In the genomic region with DNA sequence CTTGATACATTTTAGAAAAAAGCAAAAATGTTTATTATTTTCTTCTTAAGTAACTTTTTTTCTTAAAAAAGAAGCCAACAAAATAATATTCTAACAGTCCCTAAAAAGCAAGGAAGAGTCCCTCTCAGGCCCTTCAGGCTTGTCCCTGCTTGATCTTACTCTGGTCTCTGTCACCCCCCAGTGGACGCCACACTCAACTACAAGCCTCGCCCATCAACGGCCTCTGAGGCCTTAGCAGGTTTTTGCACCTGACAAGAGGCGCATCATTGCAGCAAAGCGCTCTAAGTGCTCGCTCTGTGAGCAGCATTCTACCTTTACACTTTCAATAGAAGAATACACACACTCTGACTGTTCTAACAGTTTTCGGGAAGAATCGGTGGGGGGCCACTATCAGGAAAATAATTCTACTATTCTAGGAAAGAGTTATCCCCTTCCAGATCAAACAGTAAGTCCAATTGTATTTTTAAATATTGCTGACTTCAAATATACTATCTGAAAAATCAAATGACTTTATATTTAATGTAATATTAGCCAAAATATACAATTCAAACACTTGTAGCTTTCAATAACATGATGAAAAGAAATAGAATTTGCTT, we compare ENCODE assay signal across 8 cellular contexts.
DNase-seq lines count a peak whose midpoint lies in the region; ATAC-seq and TF ChIP-seq lines count a peak whose summit lies in the region.

No MANE protein-coding gene starts in this region.

- POLR2A ChIA-PET in OCI-LY7 (lab: Charles Lee): no interaction called here

- no peak overlapping the region for H3K27ac ChIP-seq in OCI-LY7 (ENCODE audit: low read depth, low read length, poor library complexity, severe bottlenecking)
- no peak overlapping the region for H3K27ac ChIP-seq in testis

- H3K4me1 Mint-ChIP-seq in activated T-cell treated with anti-CD3 and anti-CD28 coated beads, Interleukin-2, amount 50 U/mL, for 4 hours (ENCODE audit: low read depth): peaks cover 2% of the 10 kb centered on the region

- 70 to 77% methylated on average over 8 of the region's 8 CpGs for WGBS in testis, 2 donors

- peak; percentile 5 for DNase-seq in AG09319 (ENCODE audit: extremely low read depth, low read depth)
- peak; percentile 73 for DNase-seq in OCI-LY7 (ENCODE audit: low spot score)
- DNase-seq in activated T-cell treated with anti-CD3 and anti-CD28 coated beads, Interleukin-2, amount 50 U/mL, for 4 hours: peak; percentile 68
- peak; percentile 59 for DNase-seq in fibroblast of the aortic adventitia (ENCODE audit: low read depth)
- DNase-seq in nucleus accumbens (lab: John Stamatoyannopoulos, UW): peak in 48 of 56 donors; percentile 3 to 83 (median 34)
- DNase-seq in testis: peak; percentile 75

- TF ChIP-seq POLR2A in testis (IDR thresholded peaks at IDR 0.05): no peak

- no TSS peak for BruUV-seq in OCI-LY7 (replicated peaks; lab: Mats Ljungman, UMichigan)

- H3K9me2 ChIP-seq in OCI-LY7 (ENCODE audit: insufficient read depth, low read length): no peaks in the 10 kb centered on the region

- peak; percentile 81 for TF ChIP-seq CTCF in AG09319 (IDR thresholded peaks at IDR 0.05; ENCODE audit: low read depth, low read length)
- peak; percentile 97 for TF ChIP-seq CTCF in OCI-LY7 (conservative IDR thresholded peaks at IDR 0.05; ENCODE audit: low read length)
- peak; percentile 85 for TF ChIP-seq CTCF in fibroblast of the aortic adventitia (IDR thresholded peaks at IDR 0.05; ENCODE audit: insufficient read depth, low read length)
- peak; percentile 59 to 76 (median 76) for TF ChIP-seq CTCF in testis (IDR thresholded peaks at IDR 0.05)

- H3K36me3 Mint-ChIP-seq in activated T-cell treated with anti-CD3 and anti-CD28 coated beads, Interleukin-2, amount 50 U/mL, for 4 hours (ENCODE audit: insufficient read depth): peaks cover 4% of the 10 kb centered on the region

- H3K9me3 Mint-ChIP-seq in activated T-cell treated with anti-CD3 and anti-CD28 coated beads, Interleukin-2, amount 50 U/mL, for 4 hours: no peaks in the 10 kb centered on the region

- ATAC-seq in GM18861 (IDR thresholded peaks at IDR 0.05; ENCODE audit: unreplicated experiment) (peak; percentile 75), HG03378 (IDR thresholded peaks at IDR 0.05; ENCODE audit: unreplicated experiment) (peak; percentile 73)
- ATAC-seq in activated T-cell treated with anti-CD3 and anti-CD28 coated beads, Interleukin-2, amount 50 U/mL, for 4 hours: peak; percentile 77 to 86

- H3K4me1 ChIP-seq in OCI-LY7 (ENCODE audit: insufficient read depth, low read length, poor library complexity, severe bottlenecking): peaks cover 14% of the 10 kb centered on the region
- no peaks in the 10 kb centered on the region for H3K4me1 ChIP-seq in testis

- H3K4me2 ChIP-seq in OCI-LY7 (ENCODE audit: low read length): no peak overlapping the region

- H3K27me3 Mint-ChIP-seq in activated T-cell treated with anti-CD3 and anti-CD28 coated beads, Interleukin-2, amount 50 U/mL, for 4 hours (ENCODE audit: low read depth): no peaks in the 10 kb centered on the region

- CTCF ChIA-PET in OCI-LY7 (lab: Charles Lee; ENCODE audit: unreplicated experiment): no interaction called here

- H3K79me2 ChIP-seq in OCI-LY7 (ENCODE audit: insufficient read depth, low read depth, low read length): no peaks in the 10 kb centered on the region

- no peaks in the 10 kb centered on the region for H4K20me1 ChIP-seq in OCI-LY7 (ENCODE audit: insufficient read depth, low read length)

- H3K4me3 ChIP-seq in OCI-LY7 (ENCODE audit: low read depth, low read length, poor library complexity, severe bottlenecking) (no peak overlapping the region), fibroblast of the aortic adventitia (ENCODE audit: low read depth, low read length) (no peak overlapping the region), testis (no peak overlapping the region)

- intact Hi-C loops in OCI-LY7 (cut with micrococcal nuclease; ENCODE audit: unreplicated experiment): loop anchor here (1.0 to 2.0 kb wide), 4 partner anchors 38 to 286 kb away; no protein-coding TSS in a partner anchor
- intact Hi-C loops in testis (cut with DNase I; ENCODE audit: low total_unique reads): no loop called here

- peaks cover 74% of the 10 kb centered on the region for H3K36me3 ChIP-seq in OCI-LY7 (ENCODE audit: insufficient read depth, low read length)
- no peaks in the 10 kb centered on the region for H3K36me3 ChIP-seq in testis (ENCODE audit: low read depth, missing control alignments)

- H3K4me3 Mint-ChIP-seq in activated T-cell treated with anti-CD3 and anti-CD28 coated beads, Interleukin-2, amount 50 U/mL, for 4 hours: no peak overlapping the region

- no peaks in the 10 kb centered on the region for H3K9me3 ChIP-seq in OCI-LY7 (ENCODE audit: low read length)
- no peaks in the 10 kb centered on the region for H3K9me3 ChIP-seq in testis

- H3K27me3 ChIP-seq in testis: no peaks in the 10 kb centered on the region

- no peak overlapping the region for H2AFZ ChIP-seq in OCI-LY7 (ENCODE audit: low read length)

Comparison
In these comparisons a context has a peak if more than half of its experiments do, and no peak if none do; other contexts are left out.
1. DNase-seq: peak in every context shown above with its lines; median percentile 75 in testis; 73 in OCI-LY7; 68 in activated T-cell treated with anti-CD3 and anti-CD28 coated beads, Interleukin-2, amount 50 U/mL, for 4 hours; 59 in fibroblast of the aortic adventitia; 34 in nucleus accumbens; 5 in AG09319.